11 cellular contexts compared by ENCODE assay signal in genomic region chr17:77100009-77100408, GRCh38. TPM values are rescaled to one million over a fixed set of nuclear protein-coding genes. Genes with fewer than 3 reads are reported as not detected.
DNase-seq lines count a peak whose midpoint lies in the region; ATAC-seq and TF ChIP-seq lines count a peak whose summit lies in the region.
"Had no signal": no experiment of that assay in that cellular context is flagged by ENCODE, and none has a peak within 500 bp of the region (broad histone marks: within the 10 kb centered on the region; RNA-seq: fewer than 3 reads in every experiment).

No MANE protein-coding gene starts in this region.

- H4K8ac ChIP-seq in H9 (replicated peaks; ENCODE audit: insufficient read length, low read depth, low read length): no peak overlapping the region

- H3K14ac ChIP-seq in H9 (ENCODE audit: insufficient read depth, low read length): no peak overlapping the region

- H3K9me3 ChIP-seq in H9 (ENCODE audit: control insufficient read depth, low read depth, low read length): no peaks in the 10 kb centered on the region
- H3K9me3 ChIP-seq in left lung: no peaks in the 10 kb centered on the region

- no peaks in the 10 kb centered on the region for H3K79me2 ChIP-seq in H9 (ENCODE audit: insufficient read depth, low read length)

- no peak overlapping the region for H2BK12ac ChIP-seq in H9 (ENCODE audit: insufficient read length, low read depth, low read length)

- no peaks in the 10 kb centered on the region for H3K27me3 ChIP-seq in H9 (ENCODE audit: insufficient read depth, low read length)
- no peaks in the 10 kb centered on the region for H3K27me3 ChIP-seq in left lung

- H3K36me3 Mint-ChIP-seq in H9 (ENCODE audit: insufficient read depth in 1 of 3, low read depth in 3 of 3) (peaks cover 4 to 34% (median 31%) of the 10 kb centered on the region in 3 experiments; a peak in 6 of 7 replicates), glutamatergic neuron (ENCODE audit: unreplicated experiment) (no peaks in the 10 kb centered on the region)
- peaks cover 33% of the 10 kb centered on the region for H3K36me3 Mint-ChIP-seq in activated naive CD8-positive, alpha-beta T cell treated with anti-CD3 and anti-CD28 coated beads, Interleukin-2, amount 50 U/mL, for 24 hours (ENCODE audit: low read depth)
- peaks cover 44% of the 10 kb centered on the region for H3K36me3 Mint-ChIP-seq in activated CD8-positive, alpha-beta T cell treated with anti-CD3 and anti-CD28 coated beads for 36 hours (ENCODE audit: low read depth)

- no peak overlapping the region for H2BK15ac ChIP-seq in H9 (ENCODE audit: low read depth, low read length)

- H4K5ac ChIP-seq in H9 (ENCODE audit: insufficient read length, low read depth, low read length): no peak overlapping the region

- H3K4me3 ChIP-seq in left lung: no peak overlapping the region
- H3K4me3 ChIP-seq: GM12878, PC-9 had no signal

- POLR2A ChIA-PET in activated CD8-positive, alpha-beta T cell treated with anti-CD3 and anti-CD28 coated beads for 36 hours (lab: Charles Lee): no interaction called here

- intact Hi-C loops in left lung (cut with DNase I): no loop called here
- intact Hi-C loops in sciatic nerve (cut with DNase I): no loop called here
- intact Hi-C loops in activated CD8-positive, alpha-beta T cell treated with anti-CD3 and anti-CD28 coated beads for 36 hours (cut with micrococcal nuclease): no loop called here

- no peak overlapping the region for H2BK120ac ChIP-seq in H9 (ENCODE audit: low read depth, low read length, poor library complexity, severe bottlenecking)

- H3K36me3 ChIP-seq in left lung: peaks cover 0 to 14% of the 10 kb centered on the region in 2 donors

- H3K56ac ChIP-seq in H9 (ENCODE audit: insufficient read length, low read depth, low read length): no peak overlapping the region

- no peak overlapping the region for H2AFZ ChIP-seq in H9 (ENCODE audit: low read length)
- H2AFZ ChIP-seq: PC-9 had no signal

- no peaks in the 10 kb centered on the region for H4K20me1 ChIP-seq in H9 (ENCODE audit: control insufficient read depth, insufficient read depth, insufficient read length)

- H2BK20ac ChIP-seq in H9 (ENCODE audit: low read depth, low read length, poor library complexity, severe bottlenecking): no peak overlapping the region

- no peak overlapping the region for H3K18ac ChIP-seq in H9 (ENCODE audit: insufficient read length, low read depth, low read length)

- no peak overlapping the region for H2AK5ac ChIP-seq in H9 (ENCODE audit: insufficient read length, low read length)

- H3K79me1 ChIP-seq in H9 (ENCODE audit: insufficient read depth, low read depth, low read length, poor library complexity, severe bottlenecking): no peaks in the 10 kb centered on the region

- H3K4me1 ChIP-seq in H9 (ENCODE audit: insufficient read depth, low read length) (peaks cover 2% of the 10 kb centered on the region; the same call in 1 of the 2 replicates), left lung (peaks cover 28 to 52% of the 10 kb centered on the region in 2 donors)

- H3K9me3 Mint-ChIP-seq in H9: no peaks in the 10 kb centered on the region
- H3K9me3 Mint-ChIP-seq in activated naive CD8-positive, alpha-beta T cell treated with anti-CD3 and anti-CD28 coated beads, Interleukin-2, amount 50 U/mL, for 24 hours: no peaks in the 10 kb centered on the region
- H3K9me3 Mint-ChIP-seq in activated CD8-positive, alpha-beta T cell treated with anti-CD3 and anti-CD28 coated beads for 36 hours: no peaks in the 10 kb centered on the region
- H3K9me3 Mint-ChIP-seq in glutamatergic neuron (ENCODE audit: unreplicated experiment): peaks cover 2% of the 10 kb centered on the region

- no peak overlapping the region for H3K23ac ChIP-seq in H9 (ENCODE audit: insufficient read length, low read depth, low read length)

- no peaks in the 10 kb centered on the region for H3K27me3 Mint-ChIP-seq in H9 (ENCODE audit: low read depth)
- no peaks in the 10 kb centered on the region for H3K27me3 Mint-ChIP-seq in activated naive CD8-positive, alpha-beta T cell treated with anti-CD3 and anti-CD28 coated beads, Interleukin-2, amount 50 U/mL, for 24 hours
- no peaks in the 10 kb centered on the region for H3K27me3 Mint-ChIP-seq in activated CD8-positive, alpha-beta T cell treated with anti-CD3 and anti-CD28 coated beads for 36 hours
- H3K27me3 Mint-ChIP-seq in glutamatergic neuron (ENCODE audit: unreplicated experiment): peaks cover 2% of the 10 kb centered on the region

- no peak overlapping the region for H3T11ph ChIP-seq in H9 (ENCODE audit: low read length)

- TF ChIP-seq CTCF in H9 (conservative IDR thresholded peaks at IDR 0.05): no peak
- no peak for TF ChIP-seq CTCF in left lung (IDR thresholded peaks at IDR 0.05)
- TF ChIP-seq CTCF in activated CD8-positive, alpha-beta T cell treated with anti-CD3 and anti-CD28 coated beads for 36 hours (IDR thresholded peaks at IDR 0.05): no peak
- TF ChIP-seq CTCF in glutamatergic neuron (IDR thresholded peaks at IDR 0.05; ENCODE audit: partially characterized antibody, unreplicated experiment): no peak

- no peak overlapping the region for H3K4me2 ChIP-seq in H9 (ENCODE audit: insufficient read depth, insufficient read length, low read length)
- H3K4me2 ChIP-seq: PC-9 had no signal

- H3K27ac ChIP-seq in H9 (ENCODE audit: insufficient read length, low read depth, low read length): no peak overlapping the region
- H3K27ac ChIP-seq in left lung: peak overlapping the region; percentile 71 to 90
- H3K27ac ChIP-seq: C4-2B, PC-9 had no signal

- H3K4me3 Mint-ChIP-seq in H9: no peak overlapping the region
- no peak overlapping the region for H3K4me3 Mint-ChIP-seq in activated naive CD8-positive, alpha-beta T cell treated with anti-CD3 and anti-CD28 coated beads, Interleukin-2, amount 50 U/mL, for 24 hours
- no peak overlapping the region for H3K4me3 Mint-ChIP-seq in activated CD8-positive, alpha-beta T cell treated with anti-CD3 and anti-CD28 coated beads for 36 hours
- H3K4me3 Mint-ChIP-seq in glutamatergic neuron (ENCODE audit: unreplicated experiment): no peak overlapping the region

- no peak overlapping the region for H3K9ac ChIP-seq in H9 (ENCODE audit: extremely low read depth, insufficient read length, low read length)

- no peak overlapping the region for H4K91ac ChIP-seq in H9 (ENCODE audit: insufficient read length, low read depth, low read length)

- no peak overlapping the region for H2BK5ac ChIP-seq in H9 (ENCODE audit: insufficient read length, low read length)

- no peaks in the 10 kb centered on the region for H3K23me2 ChIP-seq in H9 (ENCODE audit: insufficient read length, low read depth, low read length, poor library complexity, severe bottlenecking)

- DNase-seq in H9 (no peak), left lung (peak; percentile 90 to 93), sciatic nerve (ENCODE audit: low spot score) (peak; percentile 78), cerebellar nuclear complex (lab: John Stamatoyannopoulos, UW) (no peak), glutamatergic neuron (no peak), NCI-H2107 (lab: John Stamatoyannopoulos, UW) (no peak)
- DNase-seq in activated naive CD8-positive, alpha-beta T cell treated with anti-CD3 and anti-CD28 coated beads, Interleukin-2, amount 50 U/mL, for 24 hours: no peak
- no peak for DNase-seq in activated CD8-positive, alpha-beta T cell treated with anti-CD3 and anti-CD28 coated beads for 36 hours

- CTCF ChIA-PET in activated CD8-positive, alpha-beta T cell treated with anti-CD3 and anti-CD28 coated beads for 36 hours (lab: Charles Lee): no interaction called here

- H3K4me1 Mint-ChIP-seq in H9: peaks cover 28 to 30% of the 10 kb centered on the region in 2 experiments
- H3K4me1 Mint-ChIP-seq in activated naive CD8-positive, alpha-beta T cell treated with anti-CD3 and anti-CD28 coated beads, Interleukin-2, amount 50 U/mL, for 24 hours: peaks cover 49% of the 10 kb centered on the region
- H3K4me1 Mint-ChIP-seq in activated CD8-positive, alpha-beta T cell treated with anti-CD3 and anti-CD28 coated beads for 36 hours (ENCODE audit: low read depth): peaks cover 39% of the 10 kb centered on the region
- H3K4me1 Mint-ChIP-seq in glutamatergic neuron (ENCODE audit: low read depth, unreplicated experiment): peaks cover 5% of the 10 kb centered on the region

- H3K4ac ChIP-seq in H9 (ENCODE audit: low read depth, low read length): no peak overlapping the region

- peak; percentile 10 for ATAC-seq in activated naive CD8-positive, alpha-beta T cell treated with anti-CD3 and anti-CD28 coated beads, Interleukin-2, amount 50 U/mL, for 24 hours
- ATAC-seq in left lung (peak; percentile 69), sciatic nerve (peak; percentile 63)
- ATAC-seq in activated CD8-positive, alpha-beta T cell treated with anti-CD3 and anti-CD28 coated beads for 36 hours: no peak
- ATAC-seq: GM12878 had no signal

- no CpG with 5 or more reads among the region's 15 CpGs for WGBS in H9 (ENCODE audit: extremely low coverage, insufficient read length, low lambda C conversion rate)

- H3K27ac Mint-ChIP-seq in H9 (peak overlapping the region; percentile 69 to 92 (median 82); a peak in 5 of 7 replicates), glutamatergic neuron (ENCODE audit: unreplicated experiment) (no peak overlapping the region)
- peak overlapping the region; percentile 14 for H3K27ac Mint-ChIP-seq in activated naive CD8-positive, alpha-beta T cell treated with anti-CD3 and anti-CD28 coated beads, Interleukin-2, amount 50 U/mL, for 24 hours
- no peak overlapping the region for H3K27ac Mint-ChIP-seq in activated CD8-positive, alpha-beta T cell treated with anti-CD3 and anti-CD28 coated beads for 36 hours

RNA-seq across cellular contexts. Expression of gene SEC14L1, which starts 40.8 kb away (rescaled TPM):
- total RNA-seq in H9 (2021) (58.6 and 62.1 TPM in 2 replicates), left lung (100 to 1,000 TPM in 1 of 2 donors, 10 to 100 TPM in 1; 84.7 to 151 TPM), sciatic nerve (130 TPM), glutamatergic neuron (ENCODE audit: unreplicated experiment) (104 TPM)
- 10 to 100 TPM; 79.7 to 91.6 TPM for total RNA-seq in activated CD8-positive, alpha-beta T cell treated with anti-CD3 and anti-CD28 coated beads for 36 hours

Comparison
In these comparisons a context has a peak if more than half of its experiments do, and no peak if none do; other contexts are left out.
1. DNase-seq: peak in left lung (2 of 2) and sciatic nerve (single experiment); none in H9 (single experiment), activated naive CD8-positive, alpha-beta T cell treated with anti-CD3 and anti-CD28 coated beads, Interleukin-2, amount 50 U/mL, for 24 hours (single experiment), activated CD8-positive, alpha-beta T cell treated with anti-CD3 and anti-CD28 coated beads for 36 hours (single experiment), cerebellar nuclear complex (0 of 2), glutamatergic neuron (single experiment) and NCI-H2107 (single experiment).
2. H3K27ac Mint-ChIP-seq: peak in H9 (3 of 3) and activated naive CD8-positive, alpha-beta T cell treated with anti-CD3 and anti-CD28 coated beads, Interleukin-2, amount 50 U/mL, for 24 hours (single experiment); none in activated CD8-positive, alpha-beta T cell treated with anti-CD3 and anti-CD28 coated beads for 36 hours (single experiment) and glutamatergic neuron (single experiment).